ENCODE assay signal across 1 cellular context in the genomic region with DNA sequence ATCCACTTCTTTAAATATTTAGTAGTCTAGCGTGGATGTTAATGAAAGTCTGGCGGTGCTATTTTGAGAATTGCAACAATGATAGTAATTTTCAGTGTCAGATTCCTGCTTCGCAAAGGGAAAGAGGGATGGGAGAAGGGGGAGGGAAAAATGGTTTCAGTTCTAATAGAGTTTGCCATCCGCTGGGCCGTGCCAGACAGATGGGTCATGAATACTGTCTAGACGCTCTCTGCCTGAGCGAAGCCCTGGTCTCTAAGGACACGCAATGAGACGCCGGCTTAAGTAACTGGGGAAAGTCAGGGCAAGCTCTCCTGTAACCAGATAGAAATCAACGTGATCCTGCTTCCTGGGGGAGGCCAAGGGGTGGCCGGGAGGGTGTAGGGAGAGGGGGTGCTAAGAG.
TF ChIP-seq lines count a peak whose summit lies in the region.

No MANE protein-coding gene starts in this region.

TF ChIP-seq in WTC11, 78 proteins besides CTCF, POLR2A, EP300 and RAD21 (continued from another document):
- TF ChIP-seq, protein P1, sequence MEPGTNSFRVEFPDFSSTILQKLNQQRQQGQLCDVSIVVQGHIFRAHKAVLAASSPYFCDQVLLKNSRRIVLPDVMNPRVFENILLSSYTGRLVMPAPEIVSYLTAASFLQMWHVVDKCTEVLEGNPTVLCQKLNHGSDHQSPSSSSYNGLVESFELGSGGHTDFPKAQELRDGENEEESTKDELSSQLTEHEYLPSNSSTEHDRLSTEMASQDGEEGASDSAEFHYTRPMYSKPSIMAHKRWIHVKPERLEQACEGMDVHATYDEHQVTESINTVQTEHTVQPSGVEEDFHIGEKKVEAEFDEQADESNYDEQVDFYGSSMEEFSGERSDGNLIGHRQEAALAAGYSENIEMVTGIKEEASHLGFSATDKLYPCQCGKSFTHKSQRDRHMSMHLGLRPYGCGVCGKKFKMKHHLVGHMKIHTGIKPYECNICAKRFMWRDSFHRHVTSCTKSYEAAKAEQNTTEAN (CRISPR knock-in tag; IDR thresholded peaks at IDR 0.05), result no peak
- TF ChIP-seq, protein P2, sequence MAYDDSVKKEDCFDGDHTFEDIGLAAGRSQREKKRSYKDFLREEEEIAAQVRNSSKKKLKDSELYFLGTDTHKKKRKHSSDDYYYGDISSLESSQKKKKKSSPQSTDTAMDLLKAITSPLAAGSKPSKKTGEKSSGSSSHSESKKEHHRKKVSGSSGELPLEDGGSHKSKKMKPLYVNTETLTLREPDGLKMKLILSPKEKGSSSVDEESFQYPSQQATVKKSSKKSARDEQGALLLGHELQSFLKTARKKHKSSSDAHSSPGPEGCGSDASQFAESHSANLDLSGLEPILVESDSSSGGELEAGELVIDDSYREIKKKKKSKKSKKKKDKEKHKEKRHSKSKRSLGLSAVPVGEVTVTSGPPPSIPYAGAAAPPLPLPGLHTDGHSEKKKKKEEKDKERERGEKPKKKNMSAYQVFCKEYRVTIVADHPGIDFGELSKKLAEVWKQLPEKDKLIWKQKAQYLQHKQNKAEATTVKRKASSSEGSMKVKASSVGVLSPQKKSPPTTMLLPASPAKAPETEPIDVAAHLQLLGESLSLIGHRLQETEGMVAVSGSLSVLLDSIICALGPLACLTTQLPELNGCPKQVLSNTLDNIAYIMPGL (CRISPR knock-in tag; IDR thresholded peaks at IDR 0.05), result no peak
- TF ChIP-seq, protein P3, sequence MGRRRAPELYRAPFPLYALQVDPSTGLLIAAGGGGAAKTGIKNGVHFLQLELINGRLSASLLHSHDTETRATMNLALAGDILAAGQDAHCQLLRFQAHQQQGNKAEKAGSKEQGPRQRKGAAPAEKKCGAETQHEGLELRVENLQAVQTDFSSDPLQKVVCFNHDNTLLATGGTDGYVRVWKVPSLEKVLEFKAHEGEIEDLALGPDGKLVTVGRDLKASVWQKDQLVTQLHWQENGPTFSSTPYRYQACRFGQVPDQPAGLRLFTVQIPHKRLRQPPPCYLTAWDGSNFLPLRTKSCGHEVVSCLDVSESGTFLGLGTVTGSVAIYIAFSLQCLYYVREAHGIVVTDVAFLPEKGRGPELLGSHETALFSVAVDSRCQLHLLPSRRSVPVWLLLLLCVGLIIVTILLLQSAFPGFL (CRISPR knock-in tag; IDR thresholded peaks at IDR 0.05; ENCODE audit: borderline replicate concordance), result no peak
